Comparison of ENCODE assay signal across 10 cellular contexts in genomic region chr6:156699017-156699421, GRCh38.
DNase-seq lines count a peak whose midpoint lies in the region; ATAC-seq and TF ChIP-seq lines count a peak whose summit lies in the region.
"Had no signal": no experiment of that assay in that cellular context is flagged by ENCODE, and none has a peak within 500 bp of the region (broad histone marks: within the 10 kb centered on the region; RNA-seq: fewer than 3 reads in every experiment).

No MANE protein-coding gene starts in this region.

- H3K27ac Mint-ChIP-seq in immature natural killer cell = no peak overlapping the region

- 85 to 92% (median 89%) methylated on average over 5 of the region's 5 CpGs for WGBS in psoas muscle, 3 donors

- H3K27ac ChIP-seq in OCI-LY1 (ENCODE audit: low read depth, low read length, poor library complexity, severe bottlenecking) = peak overlapping the region; percentile 95
- H3K27ac ChIP-seq in SJCRH30 = no peak overlapping the region
- no peak overlapping the region for H3K27ac ChIP-seq in psoas muscle
- H3K27ac ChIP-seq: HL-60 had no signal

- DNase-seq in lung microvascular endothelial cell (ENCODE audit: low read depth in 2 of 2) = peak; percentile 70 to 85
- DNase-seq in immature natural killer cell = no peak
- no peak for DNase-seq in SJCRH30
- DNase-seq in psoas muscle = no peak
- DNase-seq in NCI-H2081 (lab: John Stamatoyannopoulos, UW) = no peak

- peak overlapping the region; percentile 63 for H3K4me2 ChIP-seq in OCI-LY1 (ENCODE audit: low read length)

- TF ChIP-seq CTCF in OCI-LY1 (IDR thresholded peaks at IDR 0.05; ENCODE audit: low read length) (no peak), psoas muscle (IDR thresholded peaks at IDR 0.05) (no peak)

- no peaks in the 10 kb centered on the region for H3K27me3 ChIP-seq in OCI-LY1 (ENCODE audit: insufficient read depth, low read length)
- no peaks in the 10 kb centered on the region for H3K27me3 ChIP-seq in SJCRH30
- no peaks in the 10 kb centered on the region for H3K27me3 ChIP-seq in psoas muscle (ENCODE audit: insufficient read depth in 3 of 3, low read length in 2 of 3)

- no peaks in the 10 kb centered on the region for H4K20me1 ChIP-seq in OCI-LY1 (ENCODE audit: insufficient read depth, low read length)

- H3K79me2 ChIP-seq in OCI-LY1 (ENCODE audit: insufficient read depth, low read length) = no peaks in the 10 kb centered on the region

- no peaks in the 10 kb centered on the region for H3K36me3 Mint-ChIP-seq in immature natural killer cell

- 0 out of 2 replicates have a peak overlapping the region, but pooled peaks have one; percentile 42 for H2AFZ ChIP-seq in OCI-LY1 (ENCODE audit: low read length)

- H3K36me3 ChIP-seq in OCI-LY1 (ENCODE audit: insufficient read depth, low read length) (no peaks in the 10 kb centered on the region), SJCRH30 (no peaks in the 10 kb centered on the region), psoas muscle (ENCODE audit: insufficient read depth in 1 of 2, low read depth in 1 of 2) (no peaks in the 10 kb centered on the region)

- H3K4me1 ChIP-seq in OCI-LY1 (ENCODE audit: insufficient read depth, low read length, severe bottlenecking) (peaks cover 73% of the 10 kb centered on the region), SJCRH30 (peaks cover 8% of the 10 kb centered on the region), psoas muscle (no peaks in the 10 kb centered on the region)

- peak overlapping the region; percentile 10 for H3K4me3 ChIP-seq in OCI-LY1 (ENCODE audit: low read depth, low read length, poor library complexity, severe bottlenecking)
- no peak overlapping the region for H3K4me3 ChIP-seq in SJCRH30
- H3K4me3 ChIP-seq in psoas muscle = no peak overlapping the region

- no peaks in the 10 kb centered on the region for H3F3A ChIP-seq in OCI-LY1 (ENCODE audit: insufficient read depth, low read length)

- H3K4me1 Mint-ChIP-seq in immature natural killer cell = peaks cover 0 to 9% of the 10 kb centered on the region in 2 donors

- intact Hi-C loops in psoas muscle (cut with DNase I) = no loop called here

- no peaks in the 10 kb centered on the region for H3K9me2 ChIP-seq in OCI-LY1 (ENCODE audit: low read depth, low read length)

- peak; percentile 42 for ATAC-seq in GM18861 (IDR thresholded peaks at IDR 0.05; ENCODE audit: unreplicated experiment)
- ATAC-seq in HG02852 (IDR thresholded peaks at IDR 0.05; ENCODE audit: unreplicated experiment) = peak; percentile 43
- ATAC-seq in psoas muscle = no peak

- H3K9me3 ChIP-seq in OCI-LY1 (ENCODE audit: low read length) (no peaks in the 10 kb centered on the region), SJCRH30 (replicated peaks) (no peaks in the 10 kb centered on the region), psoas muscle (no peaks in the 10 kb centered on the region)

- H3K9ac ChIP-seq in OCI-LY1 (ENCODE audit: low read length) = peak overlapping the region; percentile 37

- H3K9me3 Mint-ChIP-seq in immature natural killer cell = no peaks in the 10 kb centered on the region
- H3K9me3 Mint-ChIP-seq: neural crest cell had no signal

- H3K4me3 Mint-ChIP-seq in immature natural killer cell = no peak overlapping the region
- H3K4me3 Mint-ChIP-seq: neural crest cell had no signal

- H3K27me3 Mint-ChIP-seq in immature natural killer cell (ENCODE audit: low read depth in 3 of 3) = peaks cover 3 to 12% (median 3%) of the 10 kb centered on the region in 3 donors

Comparison
In these comparisons a context has a peak if more than half of its experiments do, and no peak if none do; other contexts are left out.
1. ATAC-seq: peak in GM18861 (single experiment) and HG02852 (single experiment); none in psoas muscle (0 of 4).
2. DNase-seq: peak in lung microvascular endothelial cell (2 of 2); none in immature natural killer cell (0 of 3), SJCRH30 (0 of 2), psoas muscle (0 of 2) and NCI-H2081 (0 of 2).